In genomic region chr7:98014830-98015229, GRCh38 we compare ENCODE assay signal across 8 cellular contexts. TPM values are rescaled to one million over a fixed set of nuclear protein-coding genes. Genes with fewer than 3 reads are reported as not detected.
"Had no signal": no experiment of that assay in that cellular context is flagged by ENCODE, and none has a peak within 500 bp of the region (broad histone marks: within the 10 kb centered on the region; RNA-seq: fewer than 3 reads in every experiment).

No MANE protein-coding gene starts in this region.

- H3K27ac ChIP-seq: HL-60 had no signal

- H3K4me3 Mint-ChIP-seq: IgD-negative memory B cell had no signal

- H3K36me3 Mint-ChIP-seq: IgD-negative memory B cell had no signal

- H3K4me3 ChIP-seq: K562 had no signal

- H3K27ac Mint-ChIP-seq: IgD-negative memory B cell had no signal

- DNase-seq: IMR-90, KBM-7 had no signal

- H3K9me3 Mint-ChIP-seq: IgD-negative memory B cell had no signal

- ATAC-seq: HepG2, K562 had no signal

RNA-seq across cellular contexts. Expression of gene OCM2, which starts 24.8 kb away (rescaled TPM):
- total RNA-seq: HepG2, HT-29, HT1080, IMR-90, K562 had no signal
